ENCODE assay signal across 23 cellular contexts in genomic region chr20:60219984-60220540, GRCh38.
"Had no signal": no experiment of that assay in that cellular context is flagged by ENCODE, and none has a peak within 500 bp of the region (broad histone marks: within the 10 kb centered on the region; RNA-seq: fewer than 3 reads in every experiment).

No MANE protein-coding gene starts in this region.

- H2AFZ ChIP-seq: neural progenitor cell had no signal

- ATAC-seq: activated naive CD4-positive, alpha-beta T cell treated with anti-CD3 and anti-CD28 coated beads, Interleukin-2, amount 50 U/mL, for 72 hours; activated T-helper 17 cell treated with anti-CD3 and anti-CD28 coated beads, Interleukin-2, amount 50 U/mL, for 72 hours; gastroesophageal sphincter; naive thymus-derived CD8-positive, alpha-beta T cell; upper lobe of right lung had no signal

- H3K27ac ChIP-seq: brain microvascular endothelial cell, gastroesophageal sphincter, left ventricle myocardium inferior, neural progenitor cell, prostate gland, right atrium auricular region, thyroid gland, upper lobe of right lung, WERI-Rb-1 had no signal

- H3K4me3 ChIP-seq: gastroesophageal sphincter, left ventricle myocardium inferior, neural progenitor cell, prostate gland, right atrium auricular region, thyroid gland, upper lobe of right lung had no signal

- DNase-seq: activated CD4-positive, alpha-beta T cell treated with anti-CD3 and anti-CD28 coated beads, Interleukin-2, amount 50 U/mL, for 1 hour; activated CD4-positive, CD25-positive, alpha-beta regulatory T cell treated with anti-CD3 and anti-CD28 coated beads, Interleukin-2, amount 50 U/mL, for 72 hours; activated T-cell treated with anti-CD3 and anti-CD28 coated beads, Interleukin-2, amount 50 U/mL, for 1 hour; aorta; brain microvascular endothelial cell; caudate nucleus; dermis blood vessel endothelial cell; effector CD8-positive, alpha-beta T cell; head of caudate nucleus; hypothalamus; left ventricle myocardium inferior; naive thymus-derived CD8-positive, alpha-beta T cell; stimulated activated CD4-positive, alpha-beta T cell treated with anti-CD3 and anti-CD28 coated beads, Interleukin-4, amount 100 ng/mL, for 4 hours; substantia nigra; thyroid gland; upper lobe of right lung; WERI-Rb-1 had no signal

- H3K9ac ChIP-seq: neural progenitor cell had no signal

- H3K9me3 ChIP-seq: gastroesophageal sphincter, left ventricle myocardium inferior, prostate gland, right atrium auricular region, thyroid gland, upper lobe of right lung had no signal

- H3K36me3 ChIP-seq: brain microvascular endothelial cell, gastroesophageal sphincter, left ventricle myocardium inferior, neural progenitor cell, prostate gland, right atrium auricular region, thyroid gland, upper lobe of right lung, WERI-Rb-1 had no signal

- H3K4me2 ChIP-seq: neural progenitor cell had no signal

- H3K4me1 ChIP-seq: gastroesophageal sphincter, left ventricle myocardium inferior, neural progenitor cell, prostate gland, right atrium auricular region, upper lobe of right lung had no signal

- H3K27me3 ChIP-seq: brain microvascular endothelial cell, neural progenitor cell, right atrium auricular region, thyroid gland, upper lobe of right lung had no signal
